Comparison of ENCODE assay signal across 9 cellular contexts in the genomic region with DNA sequence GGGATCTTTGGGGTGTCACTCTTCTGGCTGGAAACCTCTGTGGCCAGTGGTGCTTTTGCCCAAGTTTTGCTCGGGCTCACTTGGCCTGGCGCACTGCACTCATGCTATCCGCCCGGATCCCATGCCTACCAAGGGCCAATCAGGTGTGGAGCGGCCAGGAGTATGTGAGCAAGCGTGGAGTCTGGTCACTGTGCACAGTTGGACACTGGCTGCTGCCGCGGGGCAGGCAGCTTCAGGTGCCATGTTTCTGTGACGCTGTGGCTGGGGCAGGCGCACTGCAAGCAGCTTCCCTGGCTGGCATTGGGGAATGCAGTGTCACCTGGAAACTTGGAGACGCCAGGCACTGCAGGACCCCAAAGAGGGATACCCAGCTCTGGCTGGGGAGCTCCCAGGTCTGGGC. TPM values are rescaled to one million over a fixed set of nuclear protein-coding genes. Genes with fewer than 3 reads are reported as not detected.
"Had no signal": no experiment of that assay in that cellular context is flagged by ENCODE, and none has a peak within 500 bp of the region (broad histone marks: within the 10 kb centered on the region; RNA-seq: fewer than 3 reads in every experiment).

No MANE protein-coding gene starts in this region.

- ATAC-seq: GM12878 had no signal

- H3K4me3 ChIP-seq: GM12878 had no signal

- DNase-seq: GDM1, GF-D8 had no signal

- FAIRE-seq: G401.6, GM12878, GM12891, GM12892, GM18507, GM19239 had no signal

RNA-seq across cellular contexts. Expression of a gene that starts 45.3 kb away (rescaled TPM):
- total RNA-seq: G401, GM12878 had no signal
- polyA plus RNA-seq: GM12878 had no signal
